ENCODE assay signal across 9 cellular contexts in genomic region chr9:21070171-21070571, GRCh38. TPM values are rescaled to one million over a fixed set of nuclear protein-coding genes. Genes with fewer than 3 reads are reported as not detected.
DNase-seq lines count a peak whose midpoint lies in the region; ATAC-seq lines count a peak whose summit lies in the region.
"Had no signal": no experiment of that assay in that cellular context is flagged by ENCODE, and none has a peak within 500 bp of the region (broad histone marks: within the 10 kb centered on the region; RNA-seq: fewer than 3 reads in every experiment).

No MANE protein-coding gene starts in this region.

- H3K4me1 Mint-ChIP-seq in CD4-positive, alpha-beta memory T cell = no peaks in the 10 kb centered on the region
- no peaks in the 10 kb centered on the region for H3K4me1 Mint-ChIP-seq in activated CD8-positive, alpha-beta T cell treated with anti-CD3 and anti-CD28 coated beads, Interleukin-2, amount 10 ng/mL, durations not matched to agents 7 days and 5 days (ENCODE audit: low read depth)
- H3K4me1 Mint-ChIP-seq: activated naive CD4-positive, alpha-beta T cell treated with anti-CD3 and anti-CD28 coated beads, Interleukin-2, amount 50 U/mL, for 24 hours had no signal

- DNase-seq in G401 (ENCODE audit: low spot score) (peak; percentile 67), SJSA1 (ENCODE audit: low read depth in 1 of 2, low spot score in 2 of 2) (peak; percentile 67 to 74), globus pallidus (ENCODE audit: low spot score) (peak; percentile 29), posterior vena cava (ENCODE audit: low spot score) (peak; percentile 70), ACHN (no peak)
- DNase-seq in CD4-positive, alpha-beta memory T cell = no peak
- DNase-seq in activated CD8-positive, alpha-beta T cell treated with anti-CD3 and anti-CD28 coated beads, Interleukin-2, amount 10 ng/mL, durations not matched to agents 7 days and 5 days = no peak

- H3K4me3 ChIP-seq in SJSA1 = no peak overlapping the region
- no peak overlapping the region for H3K4me3 ChIP-seq in CD4-positive, alpha-beta memory T cell (ENCODE audit: low read length in 2 of 2)

- no peaks in the 10 kb centered on the region for H3K27me3 ChIP-seq in SJSA1 (replicated peaks)
- no peaks in the 10 kb centered on the region for H3K27me3 ChIP-seq in CD4-positive, alpha-beta memory T cell (ENCODE audit: insufficient read depth, low read length)

- in situ Hi-C loops in G401 (cut with HindIII; ENCODE audit: low sequenced_read_pairs) = no loop called here
- in situ Hi-C loops in ACHN (cut with HindIII; ENCODE audit: low pct_ligation_motif_present, low pct_unique_long_range_greater_than_20kb, low sequenced_read_pairs) = no loop called here

- H3K9me3 Mint-ChIP-seq in CD4-positive, alpha-beta memory T cell = no peaks in the 10 kb centered on the region
- H3K9me3 Mint-ChIP-seq in activated CD8-positive, alpha-beta T cell treated with anti-CD3 and anti-CD28 coated beads, Interleukin-2, amount 10 ng/mL, durations not matched to agents 7 days and 5 days (ENCODE audit: insufficient read depth) = no peaks in the 10 kb centered on the region
- H3K9me3 Mint-ChIP-seq: activated naive CD4-positive, alpha-beta T cell treated with anti-CD3 and anti-CD28 coated beads, Interleukin-2, amount 50 U/mL, for 24 hours had no signal

- no peak overlapping the region for H3K4me3 Mint-ChIP-seq in CD4-positive, alpha-beta memory T cell
- H3K4me3 Mint-ChIP-seq in activated CD8-positive, alpha-beta T cell treated with anti-CD3 and anti-CD28 coated beads, Interleukin-2, amount 10 ng/mL, durations not matched to agents 7 days and 5 days = no peak overlapping the region
- H3K4me3 Mint-ChIP-seq: activated naive CD4-positive, alpha-beta T cell treated with anti-CD3 and anti-CD28 coated beads, Interleukin-2, amount 50 U/mL, for 24 hours had no signal

- H3K36me3 Mint-ChIP-seq in CD4-positive, alpha-beta memory T cell = no peaks in the 10 kb centered on the region
- H3K36me3 Mint-ChIP-seq in activated CD8-positive, alpha-beta T cell treated with anti-CD3 and anti-CD28 coated beads, Interleukin-2, amount 10 ng/mL, durations not matched to agents 7 days and 5 days (ENCODE audit: low read depth) = no peaks in the 10 kb centered on the region

- no peaks in the 10 kb centered on the region for H3K9me3 ChIP-seq in SJSA1 (replicated peaks)
- H3K9me3 ChIP-seq in CD4-positive, alpha-beta memory T cell (ENCODE audit: control insufficient read depth in 1 of 2, low read length in 2 of 2) = no peaks in the 10 kb centered on the region

- peaks cover 7% of the 10 kb centered on the region; the same call in 1 of the 2 replicates for H3K4me1 ChIP-seq in SJSA1 (replicated peaks)
- no peaks in the 10 kb centered on the region for H3K4me1 ChIP-seq in CD4-positive, alpha-beta memory T cell (ENCODE audit: insufficient read depth, low read length)

- H3K27me3 Mint-ChIP-seq in CD4-positive, alpha-beta memory T cell = peaks cover 0 to 2% of the 10 kb centered on the region in 2 donors
- H3K27me3 Mint-ChIP-seq in activated CD8-positive, alpha-beta T cell treated with anti-CD3 and anti-CD28 coated beads, Interleukin-2, amount 10 ng/mL, durations not matched to agents 7 days and 5 days (ENCODE audit: low read depth) = peaks cover 7% of the 10 kb centered on the region

- CTCF ChIA-PET in CD4-positive, alpha-beta memory T cell (lab: Charles Lee; ENCODE audit: partially characterized antibody) = interaction anchor here (1.2 to 1.3 kb wide), 2 partner anchors 9 to 26 kb away, joined by 3 read pairs; no protein-coding TSS in a partner anchor
- CTCF ChIA-PET in activated CD8-positive, alpha-beta T cell treated with anti-CD3 and anti-CD28 coated beads, Interleukin-2, amount 10 ng/mL, durations not matched to agents 7 days and 5 days (lab: Charles Lee) = interaction anchor here (1.1 to 1.6 kb wide), 3 partner anchors 9 to 10 kb away, joined by 3 to 4 read pairs (median 3); no protein-coding TSS in a partner anchor

- peak overlapping the region; percentile 68 for H3K27ac ChIP-seq in SJSA1
- H3K27ac ChIP-seq in CD4-positive, alpha-beta memory T cell (ENCODE audit: low read depth, low read length) = no peak overlapping the region

- no peaks in the 10 kb centered on the region for H3K36me3 ChIP-seq in SJSA1
- H3K36me3 ChIP-seq in CD4-positive, alpha-beta memory T cell (ENCODE audit: insufficient read depth, low read length) = no peaks in the 10 kb centered on the region

- intact Hi-C loops in posterior vena cava (cut with DNase I) = no loop called here
- intact Hi-C loops in CD4-positive, alpha-beta memory T cell (cut with micrococcal nuclease) = no loop called here

- no peak for ATAC-seq in GM18511 (IDR thresholded peaks at IDR 0.05; ENCODE audit: unreplicated experiment)
- ATAC-seq in activated CD8-positive, alpha-beta T cell treated with anti-CD3 and anti-CD28 coated beads, Interleukin-2, amount 10 ng/mL, durations not matched to agents 7 days and 5 days = no peak

- no peak overlapping the region for H3K27ac Mint-ChIP-seq in CD4-positive, alpha-beta memory T cell
- no peak overlapping the region for H3K27ac Mint-ChIP-seq in activated CD8-positive, alpha-beta T cell treated with anti-CD3 and anti-CD28 coated beads, Interleukin-2, amount 10 ng/mL, durations not matched to agents 7 days and 5 days
- H3K27ac Mint-ChIP-seq: activated naive CD4-positive, alpha-beta T cell treated with anti-CD3 and anti-CD28 coated beads, Interleukin-2, amount 50 U/mL, for 24 hours had no signal

- POLR2A ChIA-PET in CD4-positive, alpha-beta memory T cell (lab: Charles Lee; ENCODE audit: partially characterized antibody) = no interaction called here
- POLR2A ChIA-PET in activated CD8-positive, alpha-beta T cell treated with anti-CD3 and anti-CD28 coated beads, Interleukin-2, amount 10 ng/mL, durations not matched to agents 7 days and 5 days (lab: Charles Lee) = no interaction called here

RNA-seq across cellular contexts. Expression of gene IFNB1, which starts 7.6 kb away (rescaled TPM):
- not detected in 2 replicates for total RNA-seq in G401 (2014; rRNA removed; shearing (Covaris generic))
- not detected in 2 replicates for total RNA-seq in SJSA1 (2014; rRNA removed; shearing (Covaris generic))
- total RNA-seq in posterior vena cava = not detected
- total RNA-seq in CD4-positive, alpha-beta memory T cell = not detected
- under 1 TPM in 1 of 2 donors, not detected in 1; 0.40 TPM for polyA plus RNA-seq in CD4-positive, alpha-beta memory T cell
- total RNA-seq in activated CD8-positive, alpha-beta T cell treated with anti-CD3 and anti-CD28 coated beads, Interleukin-2, amount 10 ng/mL, durations not matched to agents 7 days and 5 days = not detected

RNA-seq across cellular contexts. Expression of gene HACD4, which starts 38.7 kb away (rescaled TPM):
- not detected in 2 replicates for total RNA-seq in G401 (2014; rRNA removed; shearing (Covaris generic))
- 2.6 and 5.2 TPM in 2 replicates for total RNA-seq in SJSA1 (2014; rRNA removed; shearing (Covaris generic))
- total RNA-seq in posterior vena cava = 1 to 10 TPM; 1.6 to 2.1 TPM
- 10 to 100 TPM; 16.0 to 18.3 TPM for total RNA-seq in CD4-positive, alpha-beta memory T cell
- 1 to 10 TPM; 5.3 to 7.9 TPM for polyA plus RNA-seq in CD4-positive, alpha-beta memory T cell
- 10 to 100 TPM; 13.3 to 13.9 TPM for total RNA-seq in activated CD8-positive, alpha-beta T cell treated with anti-CD3 and anti-CD28 coated beads, Interleukin-2, amount 10 ng/mL, durations not matched to agents 7 days and 5 days

Comparison
In these comparisons a context has a peak if more than half of its experiments do, and no peak if none do; other contexts are left out.
1. DNase-seq: peak in G401 (single experiment), SJSA1 (2 of 2), globus pallidus (single experiment) and posterior vena cava (single experiment); none in CD4-positive, alpha-beta memory T cell (0 of 5), ACHN (single experiment) and activated CD8-positive, alpha-beta T cell treated with anti-CD3 and anti-CD28 coated beads, Interleukin-2, amount 10 ng/mL, durations not matched to agents 7 days and 5 days (single experiment).